10 cellular contexts compared by ENCODE assay signal in genomic region chr15:39362832-39363561, GRCh38.
DNase-seq lines count a peak whose midpoint lies in the region; ATAC-seq, FAIRE-seq and TF ChIP-seq lines count a peak whose summit lies in the region.
"Had no signal": no experiment of that assay in that cellular context is flagged by ENCODE, and none has a peak within 500 bp of the region (broad histone marks: within the 10 kb centered on the region; RNA-seq: fewer than 3 reads in every experiment).

No MANE protein-coding gene starts in this region.

- no peak overlapping the region for H3K9ac ChIP-seq in fibroblast of lung (ENCODE audit: insufficient read depth, low read length)
- peak overlapping the region; percentile 80 for H3K9ac ChIP-seq in skeletal muscle satellite cell (ENCODE audit: low read depth, low read length)

- no peak overlapping the region for H2AFZ ChIP-seq in fibroblast of lung (ENCODE audit: low read length)

- H3K27me3 ChIP-seq in fibroblast of lung (ENCODE audit: control insufficient read depth, insufficient read depth, low read length) (no peaks in the 10 kb centered on the region), skeletal muscle satellite cell (ENCODE audit: control insufficient read depth, insufficient read depth, low read length) (no peaks in the 10 kb centered on the region), adrenal gland (no peaks in the 10 kb centered on the region)
- H3K27me3 ChIP-seq: left lung had no signal

- no peak for DNase-seq in H54 (ENCODE audit: insufficient read length, low spot score)
- DNase-seq in NCI-H524 treated with DMSO at 0.1 percent for 48 hours (lab: John Stamatoyannopoulos, UW) = peak; percentile 94
- peak; percentile 91 to 99 for DNase-seq in fibroblast of lung (ENCODE audit: low read depth in 2 of 2)
- no peak for DNase-seq in GM12892 (ENCODE audit: insufficient read length)
- DNase-seq in Right ventricle myocardium inferior (ENCODE audit: missing footprints) = no peak
- DNase-seq in adrenal gland = no peak
- DNase-seq: left lung had no signal

- no peak for ATAC-seq in Right ventricle myocardium inferior
- ATAC-seq: esophagus mucosa had no signal

- no peaks in the 10 kb centered on the region for H3K79me2 ChIP-seq in fibroblast of lung (ENCODE audit: control insufficient read depth, insufficient read depth, low read length)

- 82 to 88% (median 84%) methylated on average over 8 of the region's 8 CpGs for WGBS in adrenal gland, 4 donors

- H3K4me2 ChIP-seq in fibroblast of lung (ENCODE audit: extremely low read depth, insufficient read depth, low read length) (no peak overlapping the region), skeletal muscle satellite cell (ENCODE audit: low read length) (peak overlapping the region; percentile 45)

- H3K36me3 ChIP-seq in fibroblast of lung (ENCODE audit: control insufficient read depth, insufficient read depth, low read length) = no peaks in the 10 kb centered on the region
- no peaks in the 10 kb centered on the region for H3K36me3 ChIP-seq in skeletal muscle satellite cell (ENCODE audit: insufficient read depth, low read length)
- H3K36me3 ChIP-seq in adrenal gland (replicated peaks in 1 of 2) = no peaks in the 10 kb centered on the region
- H3K36me3 ChIP-seq: left lung had no signal

- H3K4me1 ChIP-seq in fibroblast of lung (ENCODE audit: control insufficient read depth, extremely low read depth, insufficient read depth, low read length) (peaks cover 16% of the 10 kb centered on the region), skeletal muscle satellite cell (ENCODE audit: control insufficient read depth, insufficient read depth, low read length) (peaks cover 86% of the 10 kb centered on the region), adrenal gland (replicated peaks in 1 of 2) (peaks cover 0 to 9% of the 10 kb centered on the region in 2 donors)

- H3K4me3 ChIP-seq in fibroblast of lung (replicated peaks in 1 of 4; ENCODE audit: control extremely low read depth in 1 of 4, insufficient read depth in 1 of 4, low read depth in 3 of 4, low read length in 4 of 4) (no peak overlapping the region), skeletal muscle satellite cell (ENCODE audit: low read length) (peak overlapping the region; percentile 32), adrenal gland (no peak overlapping the region)
- H3K4me3 ChIP-seq: left lung had no signal

- FAIRE-seq in H54 (lab: Jason Lieb, UNC) (peak; percentile 23), GM12892 (lab: Jason Lieb, UNC) (no peak)
- FAIRE-seq: GM19239 had no signal

- intact Hi-C loops in Right ventricle myocardium inferior (cut with DNase I) (no loop called here), adrenal gland (cut with DNase I) (no loop called here)

- TF ChIP-seq CTCF in fibroblast of lung (conservative IDR thresholded peaks at IDR 0.05 in 1 of 2, IDR thresholded peaks at IDR 0.05 in 1 of 2; ENCODE audit: low read depth in 1 of 2, low read length in 2 of 2) (no peak), adrenal gland (IDR thresholded peaks at IDR 0.05) (no peak)

- TF ChIP-seq POLR2A in H54 (IDR thresholded peaks at IDR 0.05; ENCODE audit: low read depth, low read length) (no peak), GM12892 (IDR thresholded peaks at IDR 0.05; ENCODE audit: low read depth, low read length) (no peak), adrenal gland (IDR thresholded peaks at IDR 0.05) (no peak)

- no peaks in the 10 kb centered on the region for H4K20me1 ChIP-seq in fibroblast of lung (ENCODE audit: control insufficient read depth, extremely low read depth, insufficient read depth, low read length)

- H3K9me3 ChIP-seq in fibroblast of lung (ENCODE audit: control insufficient read depth, insufficient read depth, low read depth, low read length) (no peaks in the 10 kb centered on the region), skeletal muscle satellite cell (replicated peaks; ENCODE audit: low read length) (no peaks in the 10 kb centered on the region), adrenal gland (replicated peaks in 1 of 3) (no peaks in the 10 kb centered on the region)
- H3K9me3 ChIP-seq: left lung had no signal

- H3K27ac ChIP-seq in fibroblast of lung (ENCODE audit: insufficient read depth, low read length) (peak overlapping the region; percentile 32), adrenal gland (peak overlapping the region in 1 of 5 donors; percentile 18)
- H3K27ac ChIP-seq: left lung had no signal

Comparison
In these comparisons a context has a peak if more than half of its experiments do, and no peak if none do; other contexts are left out.
1. DNase-seq: peak in NCI-H524 treated with DMSO at 0.1 percent for 48 hours (single experiment) and fibroblast of lung (2 of 2); none in H54 (single experiment), GM12892 (single experiment), Right ventricle myocardium inferior (single experiment) and adrenal gland (0 of 7).